14 cellular contexts compared by ENCODE assay signal in genomic region chr9:35274988-35275387, GRCh38.
"Had no signal": no experiment of that assay in that cellular context is flagged by ENCODE, and none has a peak within 500 bp of the region (broad histone marks: within the 10 kb centered on the region; RNA-seq: fewer than 3 reads in every experiment).

No MANE protein-coding gene starts in this region.

- DNase-seq: activated CD4-positive, alpha-beta memory T cell treated with anti-CD3 and anti-CD28 coated beads for 36 hours; activated CD8-positive, alpha-beta memory T cell treated with anti-CD3 and anti-CD28 coated beads, Interleukin-2, amount 10 ng/mL, durations not matched to agents 7 days and 5 days; activated naive CD4-positive, alpha-beta T cell treated with anti-CD3 and anti-CD28 coated beads, Interleukin-2, amount 10 ng/mL, durations not matched to agents 7 days and 5 days; activated T-cell treated with anti-CD3 and anti-CD28 coated beads, Interleukin-2, amount 50 U/mL, for 24 hours; adrenal gland; esophagus squamous epithelium; foreskin fibroblast; nucleus accumbens; right cardiac atrium; small intestine; stimulated activated CD4-positive, alpha-beta T cell treated with anti-CD3 and anti-CD28 coated beads, Interleukin-4, amount 100 ng/mL, for 24 hours; stimulated activated naive CD8-positive, alpha-beta T cell treated with anti-CD3 and anti-CD28 coated beads, Interleukin-15, Interleukin-2, amounts not matched to agents 100 U/mL and 50 U/mL, for 24 hours had no signal

- H3K4me3 ChIP-seq: adrenal gland, cardiac muscle cell, esophagus squamous epithelium, suprapubic skin had no signal

- H3K36me3 ChIP-seq: adrenal gland, cardiac muscle cell, esophagus squamous epithelium, suprapubic skin had no signal

- H3K9me3 ChIP-seq: adrenal gland, esophagus squamous epithelium, suprapubic skin had no signal

- H3K27ac ChIP-seq: adrenal gland, cardiac muscle cell, esophagus squamous epithelium, suprapubic skin had no signal

- H3K27me3 ChIP-seq: adrenal gland, cardiac muscle cell, esophagus squamous epithelium, suprapubic skin had no signal
